ENCODE assay signal across 12 cellular contexts in genomic region chr18:80210312-80211083, GRCh38. TPM values are rescaled to one million over a fixed set of nuclear protein-coding genes. Genes with fewer than 3 reads are reported as not detected.
DNase-seq lines count a peak whose midpoint lies in the region; ATAC-seq and TF ChIP-seq lines count a peak whose summit lies in the region.
"Had no signal": no experiment of that assay in that cellular context is flagged by ENCODE, and none has a peak within 500 bp of the region (broad histone marks: within the 10 kb centered on the region; RNA-seq: fewer than 3 reads in every experiment).

No MANE protein-coding gene starts in this region.

- H3K4me1 ChIP-seq in foreskin keratinocyte: peaks cover 13% of the 10 kb centered on the region

- no peak for TF ChIP-seq POLR2A in GM18505 (IDR thresholded peaks at IDR 0.05; ENCODE audit: borderline replicate concordance, extremely low read depth, insufficient read depth, insufficient read length)

- no peaks in the 10 kb centered on the region for H3K27me3 ChIP-seq in foreskin keratinocyte

- TF ChIP-seq CTCF in foreskin keratinocyte (conservative IDR thresholded peaks at IDR 0.05): no peak
- no peak for TF ChIP-seq CTCF in foreskin fibroblast (IDR thresholded peaks at IDR 0.05; ENCODE audit: low read depth, low read length)

- DNase-seq in foreskin keratinocyte: peak in 1 of 2 donors; percentile 14
- no peak for DNase-seq in activated T-cell treated with anti-CD3 and anti-CD28 coated beads for 4 hours
- no peak for DNase-seq in hepatic stellate cell (ENCODE audit: low spot score)
- no peak for DNase-seq in NCI-H1694 treated with DMSO at 0.1 percent for 48 hours (lab: John Stamatoyannopoulos, UW)
- no peak for DNase-seq in foreskin fibroblast
- DNase-seq: activated CD4-positive, alpha-beta T cell treated with anti-CD3 and anti-CD28 coated beads, Interleukin-2, amount 10 ng/mL, durations not matched to agents 24 days and 14 days; NCI-H446 treated with DMSO at 0.1 percent for 48 hours had no signal

- peak overlapping the region; percentile 44 for H3K27ac ChIP-seq in foreskin keratinocyte

- ATAC-seq in GM18505 (IDR thresholded peaks at IDR 0.05; ENCODE audit: unreplicated experiment) (peak; percentile 54), GM21717 (IDR thresholded peaks at IDR 0.05; ENCODE audit: unreplicated experiment) (peak; percentile 79), HG03520 (IDR thresholded peaks at IDR 0.05; ENCODE audit: unreplicated experiment) (peak; percentile 67), foreskin keratinocyte (peak; percentile 84)
- ATAC-seq: HCT116 had no signal

- H3K4me3 ChIP-seq in foreskin fibroblast (ENCODE audit: low read depth in 1 of 2, low read length in 2 of 2): no peak overlapping the region
- H3K4me3 ChIP-seq: skin epidermis had no signal

RNA-seq across cellular contexts. Expression of gene PARD6G, which starts 36.8 kb away (rescaled TPM):
- 18.0 and 19.1 TPM in 2 replicates for total RNA-seq in foreskin keratinocyte
- 14.0 and 14.1 TPM in 2 replicates for polyA plus RNA-seq in foreskin keratinocyte
